Comparison of ENCODE assay signal across 23 cellular contexts in genomic region chr3:98961161-98962155, GRCh38. TPM values are rescaled to one million over a fixed set of nuclear protein-coding genes. Genes with fewer than 3 reads are reported as not detected.
A peak's percentile ranks its signal among the peaks of the same experiment; 100 is the strongest.
DNase-seq lines count a peak whose midpoint lies in the region; ATAC-seq, FAIRE-seq and TF ChIP-seq lines count a peak whose summit lies in the region.
"Had no signal": no experiment of that assay in that cellular context is flagged by ENCODE, and none has a peak within 500 bp of the region (broad histone marks: within the 10 kb centered on the region; RNA-seq: fewer than 3 reads in every experiment).

No MANE protein-coding gene starts in this region.

- no peak for TF ChIP-seq CTCF in endothelial cell of umbilical vein (IDR thresholded peaks at IDR 0.05; ENCODE audit: extremely low read depth in 1 of 2, insufficient read depth in 1 of 2, low read depth in 1 of 2, low read length in 2 of 2)
- TF ChIP-seq CTCF in CD8-positive, alpha-beta T cell (IDR thresholded peaks at IDR 0.05): no peak

- no peaks in the 10 kb centered on the region for H3K36me3 Mint-ChIP-seq in CD8-positive, alpha-beta T cell
- H3K36me3 Mint-ChIP-seq: activated naive CD8-positive, alpha-beta T cell had no signal

- peak overlapping the region; percentile 63 for H3K27ac ChIP-seq in endothelial cell of umbilical vein (ENCODE audit: insufficient read depth, low read depth, low read length)
- H3K27ac ChIP-seq in CD8-positive, alpha-beta T cell (ENCODE audit: low read depth, low read length): no peak overlapping the region
- H3K27ac ChIP-seq: coronary artery, esophagus squamous epithelium, sigmoid colon, uterus had no signal

- H3K4me3 ChIP-seq in endothelial cell of umbilical vein (replicated peaks in 1 of 3; ENCODE audit: insufficient read depth in 1 of 3, low read depth in 1 of 3, low read length in 3 of 3): no peak overlapping the region
- H3K4me3 ChIP-seq in CD8-positive, alpha-beta T cell (ENCODE audit: low read depth, low read length): no peak overlapping the region
- H3K4me3 ChIP-seq: coronary artery, esophagus squamous epithelium, GM23338, sigmoid colon, uterus had no signal

- dilution Hi-C loops in endothelial cell of umbilical vein (cut with MboI; ENCODE audit: extremely low pct_ligation_motif_present, low sequenced_read_pairs): no loop called here

- no peak for FAIRE-seq in endothelial cell of umbilical vein (lab: Jason Lieb, UNC)
- FAIRE-seq: HepG2 had no signal

- no peaks in the 10 kb centered on the region for H3K79me2 ChIP-seq in endothelial cell of umbilical vein (ENCODE audit: control insufficient read depth, insufficient read depth, low read length)

- H3K4me3 Mint-ChIP-seq in stimulated activated naive CD8-positive, alpha-beta T cell treated with anti-CD3 and anti-CD28 coated beads, Interleukin-15, amount 100 ng/mL, for 72 hours: no peak overlapping the region
- H3K4me3 Mint-ChIP-seq in CD8-positive, alpha-beta T cell: no peak overlapping the region
- H3K4me3 Mint-ChIP-seq: activated naive CD8-positive, alpha-beta T cell; activated T-cell treated with anti-CD3 and anti-CD28 coated beads, Interleukin-2, amount 50 U/mL, for 4 hours; GM23338 had no signal

- DNase-seq in ELR (ENCODE audit: low read depth) (peak; percentile 91), RPMI7951 (ENCODE audit: low read depth) (peak; percentile 51), endothelial cell of umbilical vein (ENCODE audit: low read depth, low spot score) (peak; percentile 32), renal cortical epithelial cell (ENCODE audit: low read depth) (peak; percentile 55), HT-29 (ENCODE audit: low spot score) (no peak), dedifferentiated amniotic fluid mesenchymal stem cell (ENCODE audit: extremely low spot score) (no peak)
- no peak for DNase-seq in stimulated activated naive CD8-positive, alpha-beta T cell treated with anti-CD3 and anti-CD28 coated beads, Interleukin-15, amount 100 ng/mL, for 72 hours
- DNase-seq in CD8-positive, alpha-beta T cell: no peak
- DNase-seq: activated CD4-positive, alpha-beta T cell treated with anti-CD3 and anti-CD28 coated beads, Interleukin-2, amount 50 U/mL, for 48 hours; activated T-cell treated with anti-CD3 and anti-CD28 coated beads, Interleukin-2, amount 50 U/mL, for 4 hours; C1 segment of cervical spinal cord; DND-41; esophagus squamous epithelium; mesendoderm; NCI-H1048; NCI-H2171 treated with DMSO at 0.1 percent for 48 hours; sigmoid colon; stimulated activated naive CD8-positive, alpha-beta T cell treated with anti-CD3 and anti-CD28 coated beads, Interleukin-15, Interleukin-2, amounts not matched to agents 100 U/mL and 50 U/mL, for 24 hours; uterus had no signal

- no TSS peak for BruUV-seq in endothelial cell of umbilical vein (replicated peaks; lab: Mats Ljungman, UMichigan)

- peaks cover 7% of the 10 kb centered on the region for H3K27me3 Mint-ChIP-seq in stimulated activated naive CD8-positive, alpha-beta T cell treated with anti-CD3 and anti-CD28 coated beads, Interleukin-15, amount 100 ng/mL, for 72 hours
- peaks cover 3% of the 10 kb centered on the region for H3K27me3 Mint-ChIP-seq in CD8-positive, alpha-beta T cell (ENCODE audit: low read depth)

- H3K9me3 Mint-ChIP-seq in stimulated activated naive CD8-positive, alpha-beta T cell treated with anti-CD3 and anti-CD28 coated beads, Interleukin-15, amount 100 ng/mL, for 72 hours: no peaks in the 10 kb centered on the region
- H3K9me3 Mint-ChIP-seq in CD8-positive, alpha-beta T cell: no peaks in the 10 kb centered on the region
- H3K9me3 Mint-ChIP-seq: activated T-cell treated with anti-CD3 and anti-CD28 coated beads, Interleukin-2, amount 50 U/mL, for 4 hours; GM23338 had no signal

- H4K20me1 ChIP-seq in endothelial cell of umbilical vein (replicated peaks; ENCODE audit: control insufficient read depth, extremely low read depth, insufficient read depth, low read length): no peaks in the 10 kb centered on the region

- POLR2A ChIA-PET in endothelial cell of umbilical vein (lab: Charles Lee): no interaction called here
- POLR2A ChIA-PET in CD8-positive, alpha-beta T cell (lab: Charles Lee): no interaction called here

- H3K27me3 ChIP-seq in endothelial cell of umbilical vein (ENCODE audit: control insufficient read depth in 2 of 2, insufficient read depth in 2 of 2, low read length in 2 of 2): no peaks in the 10 kb centered on the region
- no peaks in the 10 kb centered on the region for H3K27me3 ChIP-seq in CD8-positive, alpha-beta T cell (ENCODE audit: insufficient read depth, low read length)
- H3K27me3 ChIP-seq: esophagus squamous epithelium, sigmoid colon, uterus had no signal

- peaks cover 27% of the 10 kb centered on the region for H3K4me1 ChIP-seq in endothelial cell of umbilical vein (ENCODE audit: control insufficient read depth, extremely low read depth, insufficient read depth, low read length)
- H3K4me1 ChIP-seq in CD8-positive, alpha-beta T cell (ENCODE audit: insufficient read depth, low read length): no peaks in the 10 kb centered on the region
- H3K4me1 ChIP-seq: esophagus squamous epithelium, sigmoid colon, uterus had no signal

- no peak for TF ChIP-seq POLR2A in endothelial cell of umbilical vein (IDR thresholded peaks at IDR 0.05; ENCODE audit: low read depth, low read length)

- H3K4me2 ChIP-seq in endothelial cell of umbilical vein (ENCODE audit: insufficient read depth, low read length): peak overlapping the region; percentile 12
- H3K4me2 ChIP-seq: GM23338 had no signal

- H3K27ac Mint-ChIP-seq in stimulated activated naive CD8-positive, alpha-beta T cell treated with anti-CD3 and anti-CD28 coated beads, Interleukin-15, amount 100 ng/mL, for 72 hours: no peak overlapping the region
- no peak overlapping the region for H3K27ac Mint-ChIP-seq in CD8-positive, alpha-beta T cell
- H3K27ac Mint-ChIP-seq: activated naive CD8-positive, alpha-beta T cell; GM23338 had no signal

- H3K9ac ChIP-seq in endothelial cell of umbilical vein (replicated peaks; ENCODE audit: extremely low read depth, insufficient read depth, low read length): no peak overlapping the region

- H3K36me3 ChIP-seq in endothelial cell of umbilical vein (ENCODE audit: control insufficient read depth in 2 of 2, extremely low read depth in 1 of 2, insufficient read depth in 2 of 2, low read length in 2 of 2): no peaks in the 10 kb centered on the region
- no peaks in the 10 kb centered on the region for H3K36me3 ChIP-seq in CD8-positive, alpha-beta T cell (ENCODE audit: insufficient read depth, low read length)
- H3K36me3 ChIP-seq: esophagus squamous epithelium, sigmoid colon, uterus had no signal

- no peaks in the 10 kb centered on the region for H3K9me3 ChIP-seq in endothelial cell of umbilical vein (replicated peaks; ENCODE audit: control insufficient read depth, insufficient read depth, low read length)
- no peaks in the 10 kb centered on the region for H3K9me3 ChIP-seq in CD8-positive, alpha-beta T cell (ENCODE audit: low read length)
- H3K9me3 ChIP-seq: esophagus squamous epithelium, sigmoid colon, uterus had no signal

- no peak for ATAC-seq in stimulated activated naive CD8-positive, alpha-beta T cell treated with anti-CD3 and anti-CD28 coated beads, Interleukin-15, amount 100 ng/mL, for 72 hours
- ATAC-seq in CD8-positive, alpha-beta T cell: no peak
- ATAC-seq: activated T-cell treated with anti-CD3 and anti-CD28 coated beads, Interleukin-2, amount 50 U/mL, for 4 hours; GM23338 had no signal

- no peaks in the 10 kb centered on the region for H3K4me1 Mint-ChIP-seq in stimulated activated naive CD8-positive, alpha-beta T cell treated with anti-CD3 and anti-CD28 coated beads, Interleukin-15, amount 100 ng/mL, for 72 hours
- no peaks in the 10 kb centered on the region for H3K4me1 Mint-ChIP-seq in CD8-positive, alpha-beta T cell (ENCODE audit: low read depth)
- H3K4me1 Mint-ChIP-seq: GM23338 had no signal

- CTCF ChIA-PET in endothelial cell of umbilical vein (lab: Charles Lee): interaction anchor here (1.3 to 2.2 kb wide), 2 partner anchors 16 to 33 kb away, joined by 4 to 8 read pairs; no protein-coding TSS in a partner anchor
- CTCF ChIA-PET in CD8-positive, alpha-beta T cell (lab: Charles Lee): no interaction called here

- intact Hi-C loops in endothelial cell of umbilical vein (cut with micrococcal nuclease): no loop called here
- intact Hi-C loops in CD8-positive, alpha-beta T cell (cut with DNase I, micrococcal nuclease): no loop called here

- no peaks in the 10 kb centered on the region for H3K9me1 ChIP-seq in endothelial cell of umbilical vein (replicated peaks; ENCODE audit: control insufficient read depth, extremely low read depth, insufficient read depth, low read length)

- peak overlapping the region; percentile 27 for H2AFZ ChIP-seq in endothelial cell of umbilical vein (ENCODE audit: low read depth, low read length)
- H2AFZ ChIP-seq: GM23338 had no signal

TF ChIP-seq in endothelial cell of umbilical vein, 7 proteins besides CTCF, POLR2A, EP300 and RAD21:
- TF ChIP-seq JUN (IDR thresholded peaks at IDR 0.05; ENCODE audit: borderline replicate concordance, insufficient read depth, insufficient read length, low read depth) (no peak), FOS (IDR thresholded peaks at IDR 0.05; ENCODE audit: borderline replicate concordance, insufficient read depth, low read length) (peak; percentile 24)

RNA-seq across cellular contexts. Expression of gene DCBLD2, which starts 60.0 kb away (rescaled TPM):
- 245 and 306 TPM in 2 replicates for total RNA-seq in RPMI7951 (2014; rRNA removed; shearing (Covaris generic))
- 62.6 and 77.3 TPM in 2 replicates for total RNA-seq in endothelial cell of umbilical vein
- polyA plus RNA-seq in endothelial cell of umbilical vein: 27.7 and 28.7 TPM in 2 replicates
- 25.0 and 29.4 TPM in 2 replicates for polyA plus RNA-seq in endothelial cell of umbilical vein (2011; cell fraction: cytosol; rRNA removed)
- polyA plus RNA-seq in endothelial cell of umbilical vein (2011; cell fraction: nucleus; rRNA removed): 80.8 and 86.7 TPM in 2 replicates
- 39.7 and 81.7 TPM in 2 replicates for polyA plus RNA-seq in endothelial cell of umbilical vein (2012)
- polyA minus RNA-seq in endothelial cell of umbilical vein: 114 and 128 TPM in 2 replicates
- polyA minus RNA-seq in endothelial cell of umbilical vein (2011; cell fraction: cytosol; rRNA and poly(A)+ RNA removed): 12.7 TPM
- polyA minus RNA-seq in endothelial cell of umbilical vein (2011; cell fraction: nucleus; rRNA and poly(A)+ RNA removed): 142 and 205 TPM in 2 replicates
- 391 and 1,095 TPM in 2 replicates for total RNA-seq in renal cortical epithelial cell
- 1 to 10 TPM; 1.6 to 1.8 TPM for total RNA-seq in CD8-positive, alpha-beta T cell
- 104 TPM in 2 replicates for total RNA-seq in HT-29 (2014; rRNA removed; shearing (Covaris generic))

Comparison
In these comparisons a context has a peak if more than half of its experiments do, and no peak if none do; other contexts are left out.
1. DNase-seq: peak in ELR (single experiment), RPMI7951 (single experiment), endothelial cell of umbilical vein (single experiment) and renal cortical epithelial cell (single experiment); none in stimulated activated naive CD8-positive, alpha-beta T cell treated with anti-CD3 and anti-CD28 coated beads, Interleukin-15, amount 100 ng/mL, for 72 hours (0 of 2), CD8-positive, alpha-beta T cell (0 of 7), HT-29 (single experiment) and dedifferentiated amniotic fluid mesenchymal stem cell (single experiment).
2. RNA of gene DCBLD2, which starts 60.0 kb away (total RNA-seq): 391 to 1,095 TPM in renal cortical epithelial cell, 245 to 306 TPM in RPMI7951, 104 TPM in HT-29 and 62.6 to 77.3 TPM in endothelial cell of umbilical vein; 1.6 to 1.8 TPM in CD8-positive, alpha-beta T cell; every median in the first group is over 10 times any median in the second.